ENCODE assay signal across 18 cellular contexts in genomic region chr13:99143904-99144303, GRCh38.
"Had no signal": no experiment of that assay in that cellular context is flagged by ENCODE, and none has a peak within 500 bp of the region (broad histone marks: within the 10 kb centered on the region; RNA-seq: fewer than 3 reads in every experiment).

No MANE protein-coding gene starts in this region.

- H3K9me3 ChIP-seq: colonic mucosa, esophagus muscularis mucosa, lower lobe of right lung, mucosa of descending colon had no signal

- H3K4me1 ChIP-seq: colonic mucosa, esophagus muscularis mucosa, foreskin keratinocyte, heart right ventricle, left lung, lower lobe of right lung had no signal

- DNase-seq: colonic mucosa; dermis blood vessel endothelial cell; dorsolateral prefrontal cortex; effector CD4-positive, alpha-beta T cell; effector memory CD4-positive, alpha-beta T cell; foreskin keratinocyte; glutamatergic neuron; heart right ventricle; hippocampal formation; left cardiac atrium; left lung; left ventricle myocardium superior; lower lobe of right lung; mesenchymal stem cell; mucosa of descending colon; naive B cell; naive thymus-derived CD8-positive, alpha-beta T cell had no signal

- ATAC-seq: foreskin keratinocyte; heart right ventricle; left cardiac atrium; left lung; left ventricle myocardium superior; lower lobe of right lung; mucosa of descending colon; naive thymus-derived CD8-positive, alpha-beta T cell had no signal

- H3K4me3 ChIP-seq: colonic mucosa, dorsolateral prefrontal cortex, esophagus muscularis mucosa, heart right ventricle, left lung, lower lobe of right lung, mucosa of descending colon had no signal

- H3K27me3 ChIP-seq: dorsolateral prefrontal cortex, foreskin keratinocyte had no signal

- H3K27ac ChIP-seq: colonic mucosa, dorsolateral prefrontal cortex, esophagus muscularis mucosa, foreskin keratinocyte, heart right ventricle, left lung, lower lobe of right lung had no signal

- H3K36me3 ChIP-seq: colonic mucosa, esophagus muscularis mucosa, heart right ventricle, left lung, lower lobe of right lung had no signal
